Comparison of ENCODE assay signal across 9 cellular contexts in the genomic region with DNA sequence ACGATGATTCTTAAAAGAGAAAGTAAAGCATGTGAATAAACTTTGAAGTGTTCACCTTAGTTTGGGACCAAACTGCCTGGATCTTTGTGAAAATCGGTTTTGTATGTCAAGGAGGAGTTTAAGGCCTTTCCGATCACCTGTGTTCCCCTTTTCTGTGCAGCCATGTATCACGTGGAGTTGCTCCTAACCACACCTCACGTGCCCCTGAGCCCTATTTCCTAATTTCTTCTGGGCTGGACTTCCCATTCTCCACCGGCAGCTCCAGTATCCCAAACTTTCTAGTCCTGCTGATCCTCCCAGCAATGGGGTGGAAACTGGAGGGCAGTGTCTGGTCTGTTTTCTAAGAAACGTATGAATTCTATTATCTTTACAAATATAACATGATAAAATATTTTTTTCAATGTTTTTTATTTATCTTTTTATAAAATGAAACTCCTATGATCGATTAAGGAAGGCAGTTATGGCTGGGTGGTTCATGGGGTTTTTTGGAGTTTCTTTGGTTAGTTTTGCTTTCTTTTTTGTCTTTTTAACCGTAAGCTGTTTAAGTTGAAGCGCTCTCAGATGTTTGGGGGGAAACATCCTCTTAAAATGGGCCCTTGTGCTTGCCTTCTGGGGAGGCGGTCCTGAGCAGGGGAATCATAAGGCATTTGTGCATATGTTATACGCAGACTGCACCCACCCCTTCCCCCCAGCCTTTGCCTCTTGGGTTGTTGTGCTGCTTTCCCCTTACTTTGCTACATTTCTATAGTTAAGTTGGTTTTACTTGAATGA.
A peak's percentile ranks its signal among the peaks of the same experiment; 100 is the strongest.
DNase-seq lines count a peak whose midpoint lies in the region; ATAC-seq lines count a peak whose summit lies in the region.
"Had no signal": no experiment of that assay in that cellular context is flagged by ENCODE, and none has a peak within 500 bp of the region (broad histone marks: within the 10 kb centered on the region; RNA-seq: fewer than 3 reads in every experiment).

No MANE protein-coding gene starts in this region.

- H3K4me1 Mint-ChIP-seq in activated naive CD4-positive, alpha-beta T cell treated with anti-CD3 and anti-CD28 coated beads, Interleukin-2, amount 10 ng/mL, durations not matched to agents 7 days and 5 days = peaks cover 4% of the 10 kb centered on the region

- peaks cover 11% of the 10 kb centered on the region for H3K9me3 Mint-ChIP-seq in activated naive CD4-positive, alpha-beta T cell treated with anti-CD3 and anti-CD28 coated beads, Interleukin-2, amount 10 ng/mL, durations not matched to agents 7 days and 5 days

- no peaks in the 10 kb centered on the region for H3K27me3 Mint-ChIP-seq in activated naive CD4-positive, alpha-beta T cell treated with anti-CD3 and anti-CD28 coated beads, Interleukin-2, amount 10 ng/mL, durations not matched to agents 7 days and 5 days

- H3K36me3 Mint-ChIP-seq in activated naive CD4-positive, alpha-beta T cell treated with anti-CD3 and anti-CD28 coated beads, Interleukin-2, amount 10 ng/mL, durations not matched to agents 7 days and 5 days = no peaks in the 10 kb centered on the region

- ATAC-seq in HG02885 (IDR thresholded peaks at IDR 0.05; ENCODE audit: poor library complexity, unreplicated experiment) (peak; percentile 54), GM19328 (IDR thresholded peaks at IDR 0.05; ENCODE audit: unreplicated experiment) (no peak), GM21423 (IDR thresholded peaks at IDR 0.05; ENCODE audit: unreplicated experiment) (no peak)

- no peak overlapping the region for H3K27ac Mint-ChIP-seq in activated naive CD4-positive, alpha-beta T cell treated with anti-CD3 and anti-CD28 coated beads, Interleukin-2, amount 10 ng/mL, durations not matched to agents 7 days and 5 days

- CTCF ChIA-PET in activated naive CD4-positive, alpha-beta T cell treated with anti-CD3 and anti-CD28 coated beads, Interleukin-2, amount 10 ng/mL, durations not matched to agents 7 days and 5 days (lab: Charles Lee) = no interaction called here

- peak; percentile 46 for DNase-seq in activated CD4-positive, alpha-beta T cell treated with anti-CD3 and anti-CD28 coated beads for 48 hours
- no peak for DNase-seq in activated CD4-positive, alpha-beta T cell treated with anti-CD3 and anti-CD28 coated beads, Interleukin-2, amount 50 U/mL, for 1 hour
- DNase-seq in activated naive CD4-positive, alpha-beta T cell treated with anti-CD3 and anti-CD28 coated beads, Interleukin-2, amount 10 ng/mL, durations not matched to agents 7 days and 5 days = no peak
- peak; percentile 48 for DNase-seq in stimulated activated CD8-positive, alpha-beta memory T cell treated with anti-CD3 and anti-CD28 coated beads, Interleukin-4, amount 100 ng/mL, for 48 hours
- DNase-seq in amniotic stem cell (lab: John Stamatoyannopoulos, UW) = no peak
- DNase-seq: NCI-H1694 had no signal

- H3K4me3 Mint-ChIP-seq in activated naive CD4-positive, alpha-beta T cell treated with anti-CD3 and anti-CD28 coated beads, Interleukin-2, amount 10 ng/mL, durations not matched to agents 7 days and 5 days = peak overlapping the region; percentile 22

Comparison
In these comparisons a context has a peak if more than half of its experiments do, and no peak if none do; other contexts are left out.
1. DNase-seq: peak in activated CD4-positive, alpha-beta T cell treated with anti-CD3 and anti-CD28 coated beads for 48 hours (single experiment) and stimulated activated CD8-positive, alpha-beta memory T cell treated with anti-CD3 and anti-CD28 coated beads, Interleukin-4, amount 100 ng/mL, for 48 hours (single experiment); none in activated CD4-positive, alpha-beta T cell treated with anti-CD3 and anti-CD28 coated beads, Interleukin-2, amount 50 U/mL, for 1 hour (single experiment), activated naive CD4-positive, alpha-beta T cell treated with anti-CD3 and anti-CD28 coated beads, Interleukin-2, amount 10 ng/mL, durations not matched to agents 7 days and 5 days (single experiment) and amniotic stem cell (single experiment).